Comparison of ENCODE assay signal across 11 cellular contexts in genomic region chr19:55152017-55152416, GRCh38.
DNase-seq lines count a peak whose midpoint lies in the region; ATAC-seq lines count a peak whose summit lies in the region.
"Had no signal": no experiment of that assay in that cellular context is flagged by ENCODE, and none has a peak within 500 bp of the region (broad histone marks: within the 10 kb centered on the region; RNA-seq: fewer than 3 reads in every experiment).

No MANE protein-coding gene starts in this region.

- no peak for ATAC-seq in stimulated activated naive CD8-positive, alpha-beta T cell treated with anti-CD3 and anti-CD28 coated beads, Interleukin-15, Interleukin-2, amounts not matched to agents 100 U/mL and 50 U/mL, for 24 hours
- ATAC-seq in HG03439 (IDR thresholded peaks at IDR 0.05; ENCODE audit: unreplicated experiment) (no peak), HG03378 (IDR thresholded peaks at IDR 0.05; ENCODE audit: unreplicated experiment) (no peak), HG02678 (IDR thresholded peaks at IDR 0.05; ENCODE audit: unreplicated experiment) (no peak), HG03342 (IDR thresholded peaks at IDR 0.05; ENCODE audit: unreplicated experiment) (no peak)
- ATAC-seq: left colon had no signal

- peaks cover 22% of the 10 kb centered on the region for H3K4me1 Mint-ChIP-seq in stimulated activated naive CD8-positive, alpha-beta T cell treated with anti-CD3 and anti-CD28 coated beads, Interleukin-15, Interleukin-2, amounts not matched to agents 100 ng/mL and 50 ng/mL, for 24 hours (ENCODE audit: low read depth)
- peaks cover 25% of the 10 kb centered on the region for H3K4me1 Mint-ChIP-seq in activated naive CD8-positive, alpha-beta T cell (ENCODE audit: low read depth)

- DNase-seq in stimulated activated naive CD8-positive, alpha-beta T cell treated with anti-CD3 and anti-CD28 coated beads, Interleukin-15, Interleukin-2, amounts not matched to agents 100 U/mL and 50 U/mL, for 24 hours: no peak
- peak; percentile 53 for DNase-seq in MV-4-11 (lab: John Stamatoyannopoulos, UW)
- DNase-seq: Kasumi-1, left colon, NCI-H345 had no signal

- peaks cover 32% of the 10 kb centered on the region for H3K27me3 Mint-ChIP-seq in stimulated activated naive CD8-positive, alpha-beta T cell treated with anti-CD3 and anti-CD28 coated beads, Interleukin-15, Interleukin-2, amounts not matched to agents 100 ng/mL and 50 ng/mL, for 24 hours
- H3K27me3 Mint-ChIP-seq in activated naive CD8-positive, alpha-beta T cell: peaks cover 17% of the 10 kb centered on the region

- H3K9me3 Mint-ChIP-seq in stimulated activated naive CD8-positive, alpha-beta T cell treated with anti-CD3 and anti-CD28 coated beads, Interleukin-15, Interleukin-2, amounts not matched to agents 100 ng/mL and 50 ng/mL, for 24 hours: peaks cover 15% of the 10 kb centered on the region
- H3K9me3 Mint-ChIP-seq in activated naive CD8-positive, alpha-beta T cell (ENCODE audit: low read depth): peaks cover 6% of the 10 kb centered on the region

- H3K27ac Mint-ChIP-seq in stimulated activated naive CD8-positive, alpha-beta T cell treated with anti-CD3 and anti-CD28 coated beads, Interleukin-15, Interleukin-2, amounts not matched to agents 100 ng/mL and 50 ng/mL, for 24 hours: peak overlapping the region; percentile 59
- H3K27ac Mint-ChIP-seq in activated naive CD8-positive, alpha-beta T cell: peak overlapping the region; percentile 82

- H3K36me3 Mint-ChIP-seq in stimulated activated naive CD8-positive, alpha-beta T cell treated with anti-CD3 and anti-CD28 coated beads, Interleukin-15, Interleukin-2, amounts not matched to agents 100 ng/mL and 50 ng/mL, for 24 hours (ENCODE audit: low read depth): peaks cover 6% of the 10 kb centered on the region
- H3K36me3 Mint-ChIP-seq in activated naive CD8-positive, alpha-beta T cell: no peaks in the 10 kb centered on the region

- H3K4me3 Mint-ChIP-seq in stimulated activated naive CD8-positive, alpha-beta T cell treated with anti-CD3 and anti-CD28 coated beads, Interleukin-15, Interleukin-2, amounts not matched to agents 100 ng/mL and 50 ng/mL, for 24 hours: no peak overlapping the region
- peak overlapping the region; percentile 11 for H3K4me3 Mint-ChIP-seq in activated naive CD8-positive, alpha-beta T cell
